In the genomic region with DNA sequence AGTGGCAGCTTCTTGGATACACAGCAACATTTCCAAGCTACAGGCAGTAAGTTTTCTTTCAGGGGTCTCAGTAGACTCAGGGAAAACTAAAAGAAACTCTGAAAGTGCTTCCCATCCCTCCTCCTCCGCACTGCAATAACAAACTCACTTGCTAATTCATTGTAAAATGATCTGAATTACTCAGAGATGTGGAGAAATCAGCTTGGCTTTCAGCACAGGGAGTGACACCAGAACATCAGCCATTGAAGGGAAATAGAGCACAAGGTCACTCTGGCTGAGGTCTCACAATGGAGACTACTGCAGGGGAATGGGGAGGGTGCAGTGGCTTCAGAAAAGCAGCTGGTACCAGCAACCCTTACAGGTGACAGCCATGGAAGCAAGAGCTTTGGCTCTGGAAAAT, we compare ENCODE assay signal across 2 cellular contexts.
TF ChIP-seq lines count a peak whose summit lies in the region.

No MANE protein-coding gene starts in this region.

TF ChIP-seq in liver, 16 proteins besides CTCF, POLR2A, EP300 and RAD21 (continued from another document):
- TF ChIP-seq, protein P1, sequence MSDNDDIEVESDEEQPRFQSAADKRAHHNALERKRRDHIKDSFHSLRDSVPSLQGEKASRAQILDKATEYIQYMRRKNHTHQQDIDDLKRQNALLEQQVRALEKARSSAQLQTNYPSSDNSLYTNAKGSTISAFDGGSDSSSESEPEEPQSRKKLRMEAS (IDR thresholded peaks at IDR 0.05): no peak
- TF ChIP-seq TAF1 (conservative IDR thresholded peaks at IDR 0.05) (no peak), SP1 (IDR thresholded peaks at IDR 0.05) (no peak), JUND (IDR thresholded peaks at IDR 0.05) (no peak), HNF4A (conservative IDR thresholded peaks at IDR 0.05) (no peak), FOXA1 (IDR thresholded peaks at IDR 0.05) (no peak)
- TF ChIP-seq, protein P2, sequence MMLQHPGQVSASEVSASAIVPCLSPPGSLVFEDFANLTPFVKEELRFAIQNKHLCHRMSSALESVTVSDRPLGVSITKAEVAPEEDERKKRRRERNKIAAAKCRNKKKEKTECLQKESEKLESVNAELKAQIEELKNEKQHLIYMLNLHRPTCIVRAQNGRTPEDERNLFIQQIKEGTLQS (IDR thresholded peaks at IDR 0.05): no peak

TF ChIP-seq in HepG2, 621 proteins besides CTCF, POLR2A, EP300 and RAD21 (continued from another document):
- TF ChIP-seq, protein P3, sequence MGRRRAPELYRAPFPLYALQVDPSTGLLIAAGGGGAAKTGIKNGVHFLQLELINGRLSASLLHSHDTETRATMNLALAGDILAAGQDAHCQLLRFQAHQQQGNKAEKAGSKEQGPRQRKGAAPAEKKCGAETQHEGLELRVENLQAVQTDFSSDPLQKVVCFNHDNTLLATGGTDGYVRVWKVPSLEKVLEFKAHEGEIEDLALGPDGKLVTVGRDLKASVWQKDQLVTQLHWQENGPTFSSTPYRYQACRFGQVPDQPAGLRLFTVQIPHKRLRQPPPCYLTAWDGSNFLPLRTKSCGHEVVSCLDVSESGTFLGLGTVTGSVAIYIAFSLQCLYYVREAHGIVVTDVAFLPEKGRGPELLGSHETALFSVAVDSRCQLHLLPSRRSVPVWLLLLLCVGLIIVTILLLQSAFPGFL (CRISPR knock-in tag; IDR thresholded peaks at IDR 0.05): no peak
- TF ChIP-seq, protein P4, sequence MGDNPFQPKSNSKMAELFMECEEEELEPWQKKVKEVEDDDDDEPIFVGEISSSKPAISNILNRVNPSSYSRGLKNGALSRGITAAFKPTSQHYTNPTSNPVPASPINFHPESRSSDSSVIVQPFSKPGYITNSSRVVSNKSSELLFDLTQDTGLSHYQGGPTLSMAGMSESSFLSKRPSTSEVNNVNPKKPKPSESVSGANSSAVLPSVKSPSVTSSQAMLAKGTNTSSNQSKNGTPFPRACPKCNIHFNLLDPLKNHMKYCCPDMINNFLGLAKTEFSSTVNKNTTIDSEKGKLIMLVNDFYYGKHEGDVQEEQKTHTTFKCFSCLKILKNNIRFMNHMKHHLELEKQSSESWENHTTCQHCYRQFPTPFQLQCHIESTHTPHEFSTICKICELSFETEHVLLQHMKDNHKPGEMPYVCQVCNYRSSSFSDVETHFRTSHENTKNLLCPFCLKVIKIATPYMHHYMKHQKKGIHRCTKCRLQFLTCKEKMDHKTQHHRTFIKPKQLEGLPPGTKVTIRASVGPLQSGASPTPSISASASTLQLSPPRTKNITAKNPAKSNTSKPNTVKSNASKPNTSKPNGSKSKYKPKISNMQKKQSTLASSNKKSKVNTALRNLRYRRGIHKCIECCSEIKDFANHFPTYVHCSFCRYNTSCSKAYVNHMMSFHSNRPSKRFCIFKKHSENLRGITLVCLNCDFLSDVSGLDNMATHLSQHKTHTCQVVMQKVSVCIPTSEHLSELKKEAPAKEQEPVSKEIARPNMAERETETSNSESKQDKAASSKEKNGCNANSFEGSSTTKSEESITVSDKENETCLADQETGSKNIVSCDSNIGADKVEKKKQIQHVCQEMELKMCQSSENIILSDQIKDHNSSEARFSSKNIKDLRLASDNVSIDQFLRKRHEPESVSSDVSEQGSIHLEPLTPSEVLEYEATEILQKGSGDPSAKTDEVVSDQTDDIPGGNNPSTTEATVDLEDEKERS (CRISPR knock-in tag; IDR thresholded peaks at IDR 0.05): no peak
- TF ChIP-seq ZNF672 (CRISPR knock-in tag; IDR thresholded peaks at IDR 0.05) (no peak), ZNF160 (CRISPR knock-in tag; IDR thresholded peaks at IDR 0.05) (no peak)
- TF ChIP-seq, protein P5, sequence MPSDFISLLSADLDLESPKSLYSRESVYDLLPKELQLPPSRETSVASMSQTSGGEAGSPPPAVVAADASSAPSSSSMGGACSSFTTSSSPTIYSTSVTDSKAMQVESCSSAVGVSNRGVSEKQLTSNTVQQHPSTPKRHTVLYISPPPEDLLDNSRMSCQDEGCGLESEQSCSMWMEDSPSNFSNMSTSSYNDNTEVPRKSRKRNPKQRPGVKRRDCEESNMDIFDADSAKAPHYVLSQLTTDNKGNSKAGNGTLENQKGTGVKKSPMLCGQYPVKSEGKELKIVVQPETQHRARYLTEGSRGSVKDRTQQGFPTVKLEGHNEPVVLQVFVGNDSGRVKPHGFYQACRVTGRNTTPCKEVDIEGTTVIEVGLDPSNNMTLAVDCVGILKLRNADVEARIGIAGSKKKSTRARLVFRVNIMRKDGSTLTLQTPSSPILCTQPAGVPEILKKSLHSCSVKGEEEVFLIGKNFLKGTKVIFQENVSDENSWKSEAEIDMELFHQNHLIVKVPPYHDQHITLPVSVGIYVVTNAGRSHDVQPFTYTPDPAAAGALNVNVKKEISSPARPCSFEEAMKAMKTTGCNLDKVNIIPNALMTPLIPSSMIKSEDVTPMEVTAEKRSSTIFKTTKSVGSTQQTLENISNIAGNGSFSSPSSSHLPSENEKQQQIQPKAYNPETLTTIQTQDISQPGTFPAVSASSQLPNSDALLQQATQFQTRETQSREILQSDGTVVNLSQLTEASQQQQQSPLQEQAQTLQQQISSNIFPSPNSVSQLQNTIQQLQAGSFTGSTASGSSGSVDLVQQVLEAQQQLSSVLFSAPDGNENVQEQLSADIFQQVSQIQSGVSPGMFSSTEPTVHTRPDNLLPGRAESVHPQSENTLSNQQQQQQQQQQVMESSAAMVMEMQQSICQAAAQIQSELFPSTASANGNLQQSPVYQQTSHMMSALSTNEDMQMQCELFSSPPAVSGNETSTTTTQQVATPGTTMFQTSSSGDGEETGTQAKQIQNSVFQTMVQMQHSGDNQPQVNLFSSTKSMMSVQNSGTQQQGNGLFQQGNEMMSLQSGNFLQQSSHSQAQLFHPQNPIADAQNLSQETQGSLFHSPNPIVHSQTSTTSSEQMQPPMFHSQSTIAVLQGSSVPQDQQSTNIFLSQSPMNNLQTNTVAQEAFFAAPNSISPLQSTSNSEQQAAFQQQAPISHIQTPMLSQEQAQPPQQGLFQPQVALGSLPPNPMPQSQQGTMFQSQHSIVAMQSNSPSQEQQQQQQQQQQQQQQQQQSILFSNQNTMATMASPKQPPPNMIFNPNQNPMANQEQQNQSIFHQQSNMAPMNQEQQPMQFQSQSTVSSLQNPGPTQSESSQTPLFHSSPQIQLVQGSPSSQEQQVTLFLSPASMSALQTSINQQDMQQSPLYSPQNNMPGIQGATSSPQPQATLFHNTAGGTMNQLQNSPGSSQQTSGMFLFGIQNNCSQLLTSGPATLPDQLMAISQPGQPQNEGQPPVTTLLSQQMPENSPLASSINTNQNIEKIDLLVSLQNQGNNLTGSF (CRISPR knock-in tag; IDR thresholded peaks at IDR 0.05): no peak
- TF ChIP-seq, protein P6, sequence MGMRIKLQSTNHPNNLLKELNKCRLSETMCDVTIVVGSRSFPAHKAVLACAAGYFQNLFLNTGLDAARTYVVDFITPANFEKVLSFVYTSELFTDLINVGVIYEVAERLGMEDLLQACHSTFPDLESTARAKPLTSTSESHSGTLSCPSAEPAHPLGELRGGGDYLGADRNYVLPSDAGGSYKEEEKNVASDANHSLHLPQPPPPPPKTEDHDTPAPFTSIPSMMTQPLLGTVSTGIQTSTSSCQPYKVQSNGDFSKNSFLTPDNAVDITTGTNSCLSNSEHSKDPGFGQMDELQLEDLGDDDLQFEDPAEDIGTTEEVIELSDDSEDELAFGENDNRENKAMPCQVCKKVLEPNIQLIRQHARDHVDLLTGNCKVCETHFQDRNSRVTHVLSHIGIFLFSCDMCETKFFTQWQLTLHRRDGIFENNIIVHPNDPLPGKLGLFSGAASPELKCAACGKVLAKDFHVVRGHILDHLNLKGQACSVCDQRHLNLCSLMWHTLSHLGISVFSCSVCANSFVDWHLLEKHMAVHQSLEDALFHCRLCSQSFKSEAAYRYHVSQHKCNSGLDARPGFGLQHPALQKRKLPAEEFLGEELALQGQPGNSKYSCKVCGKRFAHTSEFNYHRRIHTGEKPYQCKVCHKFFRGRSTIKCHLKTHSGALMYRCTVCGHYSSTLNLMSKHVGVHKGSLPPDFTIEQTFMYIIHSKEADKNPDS (CRISPR knock-in tag; IDR thresholded peaks at IDR 0.05): no peak
